In genomic region chr3:13073042-13073906, GRCh38 we compare ENCODE assay signal across 8 cellular contexts. TPM values are rescaled to one million over a fixed set of nuclear protein-coding genes. Genes with fewer than 3 reads are reported as not detected.
DNase-seq lines count a peak whose midpoint lies in the region; ATAC-seq and TF ChIP-seq lines count a peak whose summit lies in the region.

IQSEC1 (minus strand) TSS chr3:13073429; CDS start chr3:13073014, 415 bp downstream.

- no peaks in the 10 kb centered on the region for H3K9me3 ChIP-seq in BLaER1
- H3K9me3 ChIP-seq in HUES48 (ENCODE audit: control insufficient read depth, insufficient read depth, low read length) = no peaks in the 10 kb centered on the region

- peak; percentile 73 to 76 for DNase-seq in activated CD4-positive, alpha-beta T cell treated with anti-CD3 and anti-CD28 coated beads, Interleukin-2, amount 50 U/mL, for 48 hours
- peak; percentile 80 to 91 (median 88) for DNase-seq in dorsolateral prefrontal cortex
- no peak for DNase-seq in mesenteric fat pad (ENCODE audit: low spot score)
- peak; percentile 53 for DNase-seq in stimulated activated CD8-positive, alpha-beta memory T cell treated with anti-CD3 and anti-CD28 coated beads, Interleukin-15, amount 100 ng/mL, for 24 hours (ENCODE audit: low read depth)
- DNase-seq in NCI-H1048 (lab: John Stamatoyannopoulos, UW) = no peak

- peak; percentile 50 for ATAC-seq in GM19372 (IDR thresholded peaks at IDR 0.05; ENCODE audit: low read depth, unreplicated experiment)

- H3K36me3 ChIP-seq in BLaER1 (no peaks in the 10 kb centered on the region), HUES48 (ENCODE audit: control insufficient read depth, insufficient read depth, low read length) (no peaks in the 10 kb centered on the region)

- H3K4me1 ChIP-seq in BLaER1 (peaks cover 97% of the 10 kb centered on the region), HUES48 (ENCODE audit: control insufficient read depth, insufficient read depth, low read length) (peaks cover 9% of the 10 kb centered on the region)

- TF ChIP-seq CTCF in dorsolateral prefrontal cortex (IDR thresholded peaks at IDR 0.05 in 54 of 56, conservative IDR thresholded peaks at IDR 0.05 in 2 of 56; ENCODE audit: low read depth in 1 of 56, partially characterized antibody in 56 of 56) = peak in 15 of 56 donors; percentile 4 to 35 (median 18)

- no peaks in the 10 kb centered on the region for H3K27me3 ChIP-seq in BLaER1
- H3K27me3 ChIP-seq in HUES48 (ENCODE audit: control insufficient read depth, insufficient read depth, low read length) = peaks cover 40% of the 10 kb centered on the region
- H3K27me3 ChIP-seq in dorsolateral prefrontal cortex = no peaks in the 10 kb centered on the region

- H4K20me1 ChIP-seq in BLaER1 = peaks cover 2% of the 10 kb centered on the region; the same call in 1 of the 2 replicates

- intact Hi-C loops in dorsolateral prefrontal cortex (cut with DNase I) = loop anchor here (5.0 to 10.0 kb wide), 2 partner anchors 81 to 178 kb away; no protein-coding TSS in a partner anchor

- H3K27ac ChIP-seq in BLaER1 (peak within 1 kb of the TSS; percentile 95), HUES48 (ENCODE audit: low read depth, low read length) (no peak within 1 kb of the TSS), dorsolateral prefrontal cortex (peak within 1 kb of the TSS; percentile 35 to 97 (median 90))

- H3K9ac ChIP-seq in BLaER1 (peak within 1 kb of the TSS; percentile 85), HUES48 (ENCODE audit: low read depth, low read length) (no peak within 1 kb of the TSS)

- peak within 1 kb of the TSS; percentile 98 for H3K4me2 ChIP-seq in BLaER1

- H3K4me3 ChIP-seq in BLaER1 (peak within 1 kb of the TSS; percentile 71), HUES48 (ENCODE audit: low read depth, low read length) (peak within 1 kb of the TSS; percentile 52), dorsolateral prefrontal cortex (peak within 1 kb of the TSS; percentile 49 to 83 (median 67))

RNA-seq across cellular contexts. Expression of gene IQSEC1, which starts in this region (rescaled TPM):
- total RNA-seq in dorsolateral prefrontal cortex (100 to 1,000 TPM; 128 to 330 (median 245) TPM), mesenteric fat pad (70.1 TPM)

Comparison
In these comparisons a context has a peak if more than half of its experiments do, and no peak if none do; other contexts are left out.
1. DNase-seq: peak in activated CD4-positive, alpha-beta T cell treated with anti-CD3 and anti-CD28 coated beads, Interleukin-2, amount 50 U/mL, for 48 hours (2 of 2), dorsolateral prefrontal cortex (10 of 10) and stimulated activated CD8-positive, alpha-beta memory T cell treated with anti-CD3 and anti-CD28 coated beads, Interleukin-15, amount 100 ng/mL, for 24 hours (single experiment); none in mesenteric fat pad (single experiment) and NCI-H1048 (single experiment).
2. Peak in every context shown above with its lines, with median percentiles within 50 percentile points of each other: H3K4me3 ChIP-seq.